8 cellular contexts compared by ENCODE assay signal in the genomic region with DNA sequence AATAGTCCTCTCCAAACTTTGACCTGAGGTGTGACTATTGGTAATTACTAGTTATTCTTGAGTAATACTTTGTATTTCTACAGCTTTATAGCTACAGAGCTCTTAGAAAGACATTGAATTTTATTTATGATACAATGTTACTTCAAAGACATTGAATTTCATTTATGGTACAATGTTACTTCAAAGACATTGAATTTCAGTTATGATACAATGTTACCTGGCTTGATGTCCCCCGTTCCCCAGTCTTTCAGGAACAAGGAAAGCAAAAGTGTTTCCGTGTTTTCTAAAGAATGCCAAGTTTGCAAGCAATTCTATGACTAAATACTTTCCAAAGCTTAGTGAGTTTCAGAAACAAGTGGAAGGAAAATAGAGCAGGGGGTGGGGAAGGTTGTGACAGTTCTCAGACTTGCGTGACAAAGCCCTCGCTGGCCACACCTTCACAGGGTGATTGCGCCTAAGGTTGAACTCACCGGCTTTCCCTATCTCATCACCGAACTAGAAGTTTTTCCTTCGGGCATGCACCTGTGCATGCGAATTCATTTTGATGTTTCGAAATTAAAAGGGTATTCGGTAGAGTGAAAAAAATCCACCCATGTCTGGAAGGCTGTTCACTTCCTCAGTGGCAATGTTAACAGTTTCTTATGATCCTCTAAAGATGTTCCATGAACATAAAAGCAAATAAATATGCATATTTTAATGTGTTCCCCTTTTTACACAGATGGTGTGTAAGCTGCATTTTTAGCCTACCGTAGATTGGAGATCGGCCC. TPM values are rescaled to one million over a fixed set of nuclear protein-coding genes. Genes with fewer than 3 reads are reported as not detected.
A peak's percentile ranks its signal among the peaks of the same experiment; 100 is the strongest.
DNase-seq lines count a peak whose midpoint lies in the region; ATAC-seq and TF ChIP-seq lines count a peak whose summit lies in the region.

No MANE protein-coding gene starts in this region.

- peak overlapping the region; percentile 96 for H3K4me3 Mint-ChIP-seq in activated naive CD8-positive, alpha-beta T cell treated with anti-CD3 and anti-CD28 coated beads, Interleukin-2, amount 50 U/mL, for 24 hours

- TF ChIP-seq RAD21 in SK-N-SH (IDR thresholded peaks at IDR 0.05; ENCODE audit: low read length) = no peak

- no peaks in the 10 kb centered on the region for H3K9me2 ChIP-seq in SK-N-SH

- H3K4me3 ChIP-seq in HAP-1 (peak overlapping the region; percentile 88), SK-N-SH (ENCODE audit: low read depth in 2 of 2, low read length in 1 of 2) (peak overlapping the region; percentile 76 to 87), iPS-15b (ENCODE audit: low read depth, low read length) (peak overlapping the region; percentile 94)

- peaks cover 10% of the 10 kb centered on the region for H3K9me3 Mint-ChIP-seq in activated naive CD8-positive, alpha-beta T cell treated with anti-CD3 and anti-CD28 coated beads, Interleukin-2, amount 50 U/mL, for 24 hours

- ATAC-seq in activated naive CD8-positive, alpha-beta T cell treated with anti-CD3 and anti-CD28 coated beads, Interleukin-2, amount 50 U/mL, for 24 hours = peak; percentile 52
- ATAC-seq in HG03342 (IDR thresholded peaks at IDR 0.05; ENCODE audit: unreplicated experiment) = no peak

- POLR2A ChIA-PET in SK-N-SH (lab: Yijun Ruan, JAX) = no interaction called here

- TF ChIP-seq EP300 in SK-N-SH (IDR thresholded peaks at IDR 0.05; ENCODE audit: borderline replicate concordance in 1 of 2, low read depth in 1 of 2, low read length in 1 of 2) = no peak

- H3K27me3 Mint-ChIP-seq in activated naive CD8-positive, alpha-beta T cell treated with anti-CD3 and anti-CD28 coated beads, Interleukin-2, amount 50 U/mL, for 24 hours = peaks cover 5% of the 10 kb centered on the region

- no peak for TF ChIP-seq CTCF in SK-N-SH (IDR thresholded peaks at IDR 0.05)

- peaks cover 44% of the 10 kb centered on the region for H3K79me2 ChIP-seq in SK-N-SH (ENCODE audit: insufficient read depth)

- DNase-seq in AG08396 (ENCODE audit: low spot score) (peak; percentile 48), HAP-1 (ENCODE audit: low spot score in 2 of 2) (no peak), SK-N-SH (peak; percentile 29), hippocampal formation (lab: John Stamatoyannopoulos, UW) (no peak)
- peak; percentile 66 for DNase-seq in activated naive CD8-positive, alpha-beta T cell treated with anti-CD3 and anti-CD28 coated beads, Interleukin-2, amount 50 U/mL, for 24 hours
- peak; percentile 55 for DNase-seq in stimulated activated CD4-positive, alpha-beta T cell treated with anti-CD3 and anti-CD28 coated beads, Interleukin-12 subunit alpha, Interleukin-12 subunit beta, amount 100 ng/mL, for 4 hours

- H3K27ac Mint-ChIP-seq in activated naive CD8-positive, alpha-beta T cell treated with anti-CD3 and anti-CD28 coated beads, Interleukin-2, amount 50 U/mL, for 24 hours = peak overlapping the region; percentile 100

- H3K9me3 ChIP-seq in HAP-1 = no peaks in the 10 kb centered on the region
- no peaks in the 10 kb centered on the region for H3K9me3 ChIP-seq in SK-N-SH
- H3K9me3 ChIP-seq in iPS-15b (ENCODE audit: control insufficient read depth, insufficient read depth, low read length) = no peaks in the 10 kb centered on the region

- WGBS in SK-N-SH (ENCODE audit: low lambda C conversion rate) = 21% methylated on average over 13 of the region's 13 CpGs

- peaks cover 30% of the 10 kb centered on the region for H4K20me1 ChIP-seq in SK-N-SH (ENCODE audit: insufficient read depth)

- H2AFZ ChIP-seq in SK-N-SH (ENCODE audit: low read depth) = peak overlapping the region; percentile 87

- in situ Hi-C loops in HAP-1 (cut with MboI; ENCODE audit: low sequenced_read_pairs) = loop anchor here (25.0 kb wide), 1 partner anchor 385 kb away; the partner anchor contains the start of gene URB1

- H3K36me3 ChIP-seq in HAP-1 (replicated peaks) (peaks cover 22% of the 10 kb centered on the region), SK-N-SH (replicated peaks in 1 of 2; ENCODE audit: control insufficient read depth in 1 of 2, insufficient read depth in 2 of 2, low read length in 1 of 2) (peaks cover 11 to 19% of the 10 kb centered on the region in 2 experiments), iPS-15b (ENCODE audit: control insufficient read depth, insufficient read depth, low read length) (peaks cover 6% of the 10 kb centered on the region)

- peak overlapping the region; percentile 48 to 91 for H3K27ac ChIP-seq in SK-N-SH (ENCODE audit: low read depth in 2 of 2, low read length in 1 of 2)

- CTCF ChIA-PET in SK-N-SH (lab: Yijun Ruan, JAX) = interaction anchor here (0.7 to 3.8 kb wide), 9 partner anchors 9 to 371 kb away, joined by 3 to 27 read pairs (median 4); partner anchors contain the start of gene SYNJ1

- H3K4me2 ChIP-seq in SK-N-SH = peak overlapping the region; percentile 72

- H3K27me3 ChIP-seq in HAP-1 (ENCODE audit: low read depth) (no peaks in the 10 kb centered on the region), SK-N-SH (ENCODE audit: insufficient read depth) (no peaks in the 10 kb centered on the region), iPS-15b (ENCODE audit: control insufficient read depth, insufficient read depth, low read length) (no peaks in the 10 kb centered on the region)

- peaks cover 58% of the 10 kb centered on the region for H3K4me1 Mint-ChIP-seq in activated naive CD8-positive, alpha-beta T cell treated with anti-CD3 and anti-CD28 coated beads, Interleukin-2, amount 50 U/mL, for 24 hours

- H3K9ac ChIP-seq in SK-N-SH = peak overlapping the region; percentile 72
- peak overlapping the region; percentile 6 for H3K9ac ChIP-seq in iPS-15b (ENCODE audit: low read depth, low read length)

- H3K4me1 ChIP-seq in HAP-1 (peaks cover 18% of the 10 kb centered on the region), SK-N-SH (ENCODE audit: control insufficient read depth in 1 of 2, insufficient read depth in 2 of 2, low read depth in 1 of 2, low read length in 1 of 2) (peaks cover 0 to 18% of the 10 kb centered on the region in 2 experiments; a peak in 2 of 4 replicates), iPS-15b (ENCODE audit: control insufficient read depth, insufficient read depth, low read length) (no peaks in the 10 kb centered on the region)

- peaks cover 36% of the 10 kb centered on the region for H3K36me3 Mint-ChIP-seq in activated naive CD8-positive, alpha-beta T cell treated with anti-CD3 and anti-CD28 coated beads, Interleukin-2, amount 50 U/mL, for 24 hours (ENCODE audit: low read depth)

- no peaks in the 10 kb centered on the region for H3F3A ChIP-seq in SK-N-SH (replicated peaks; ENCODE audit: insufficient read depth)

TF ChIP-seq in SK-N-SH, 30 proteins besides CTCF, POLR2A, EP300 and RAD21:
- TF ChIP-seq FOXJ3 (CRISPR knock-in tag; IDR thresholded peaks at IDR 0.05) (no peak), RFX5 (IDR thresholded peaks at IDR 0.05; ENCODE audit: low read length) (no peak), JUND (IDR thresholded peaks at IDR 0.05) (no peak), PBX3 (IDR thresholded peaks at IDR 0.05) (no peak)

RNA-seq across cellular contexts. Expression of gene PAXBP1, which starts 0.9 kb away (rescaled TPM):
- 9.4 and 11.6 TPM in 2 replicates for polyA plus RNA-seq in SK-N-SH (2012; rRNA removed)
- polyA plus RNA-seq in SK-N-SH (2012; cell fraction: cytosol; rRNA removed) = 5.7 and 6.7 TPM in 2 replicates
- 27.7 and 55.9 TPM in 2 replicates for polyA plus RNA-seq in SK-N-SH (2012; cell fraction: nucleus; rRNA removed)

RNA-seq across cellular contexts. Expression of gene SYNJ1, which starts 44.7 kb away (rescaled TPM):
- polyA plus RNA-seq in SK-N-SH (2012; rRNA removed) = 3.3 TPM in 2 replicates
- 4.5 and 4.7 TPM in 2 replicates for polyA plus RNA-seq in SK-N-SH (2012; cell fraction: cytosol; rRNA removed)
- 8.8 and 11.7 TPM in 2 replicates for polyA plus RNA-seq in SK-N-SH (2012; cell fraction: nucleus; rRNA removed)

Comparison
In these comparisons a context has a peak if more than half of its experiments do, and no peak if none do; other contexts are left out.
1. DNase-seq: peak in AG08396 (single experiment), SK-N-SH (single experiment), activated naive CD8-positive, alpha-beta T cell treated with anti-CD3 and anti-CD28 coated beads, Interleukin-2, amount 50 U/mL, for 24 hours (single experiment) and stimulated activated CD4-positive, alpha-beta T cell treated with anti-CD3 and anti-CD28 coated beads, Interleukin-12 subunit alpha, Interleukin-12 subunit beta, amount 100 ng/mL, for 4 hours (single experiment); none in HAP-1 (0 of 2) and hippocampal formation (0 of 2).
2. Peak in every context shown above with its lines, with median percentiles within 50 percentile points of each other: H3K4me3 ChIP-seq.